8 cellular contexts compared by ENCODE assay signal in the genomic region with DNA sequence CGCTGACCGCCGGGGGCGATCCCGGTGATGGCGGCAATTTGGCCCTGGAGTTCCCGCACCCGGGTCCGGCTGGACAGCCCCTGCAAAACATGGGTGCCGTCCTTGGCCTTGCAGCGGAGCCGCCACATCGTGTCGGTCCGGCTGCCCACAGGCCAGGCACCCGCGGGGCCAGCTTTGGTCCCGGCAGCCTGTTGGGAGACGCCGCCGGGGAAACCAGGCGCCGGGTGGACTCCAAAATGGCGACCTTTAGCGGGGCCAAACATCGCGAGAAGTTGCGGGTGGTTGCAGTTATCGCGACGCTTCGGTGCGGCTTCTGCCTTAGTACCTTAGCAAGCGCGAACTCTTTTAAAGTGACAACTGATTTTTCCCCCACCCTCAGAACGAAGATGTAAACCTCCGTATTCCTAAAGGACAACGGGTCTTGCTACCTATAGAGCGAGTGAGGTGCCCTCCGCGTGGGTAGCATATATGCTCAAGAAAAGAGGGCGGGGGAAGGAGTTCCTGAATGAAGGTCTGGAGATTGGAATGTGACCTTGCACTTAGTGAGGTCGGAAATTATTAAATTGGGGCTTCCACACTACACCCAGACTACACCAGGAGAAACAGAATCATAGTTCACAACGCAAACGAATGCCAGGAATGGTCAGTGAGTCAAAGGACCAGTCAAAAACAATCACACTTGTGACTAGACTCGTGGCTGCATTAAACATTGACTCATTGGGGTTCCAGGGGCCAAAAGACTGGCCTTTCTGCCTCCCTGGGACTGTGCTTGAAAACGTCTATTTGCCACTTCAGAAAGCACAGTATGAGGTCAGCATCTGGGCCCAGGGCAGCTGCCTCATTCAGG.
A peak's percentile ranks its signal among the peaks of the same experiment; 100 is the strongest.
DNase-seq lines count a peak whose midpoint lies in the region; ATAC-seq and TF ChIP-seq lines count a peak whose summit lies in the region.

A gene (minus strand): TSS at position 441 of the 847 bp plus-strand sequence. CDS start 178 bp downstream, at position 263.

- peak within 1 kb of the TSS; percentile 95 for H3K4me3 ChIP-seq in AG09309 (ENCODE audit: control insufficient read depth, low read depth, low read length)

- ATAC-seq in effector memory CD8-positive, alpha-beta T cell (replicated peaks): peak; percentile 48
- peak; percentile 40 for ATAC-seq in memory B cell (ENCODE audit: low read depth)

- peak within 1 kb of the TSS; percentile 97 to 98 for H3K4me3 Mint-ChIP-seq in effector memory CD8-positive, alpha-beta T cell
- H3K4me3 Mint-ChIP-seq in memory B cell: peak within 1 kb of the TSS; percentile 97

- peaks cover 35% of the 10 kb centered on the region for H3K36me3 Mint-ChIP-seq in effector memory CD8-positive, alpha-beta T cell (ENCODE audit: insufficient read depth)
- H3K36me3 Mint-ChIP-seq in memory B cell: no peaks in the 10 kb centered on the region

- H3K27me3 Mint-ChIP-seq in effector memory CD8-positive, alpha-beta T cell: peaks cover 0 to under 1% of the 10 kb centered on the region in 2 donors
- no peaks in the 10 kb centered on the region for H3K27me3 Mint-ChIP-seq in memory B cell

- H3K27ac Mint-ChIP-seq in effector memory CD8-positive, alpha-beta T cell: peak within 1 kb of the TSS; percentile 95 to 97
- H3K27ac Mint-ChIP-seq in memory B cell: peak within 1 kb of the TSS; percentile 95

- DNase-seq in AG09309 (ENCODE audit: low read depth) (peak; percentile 63), HS-27A (ENCODE audit: low read depth) (peak; percentile 84), NK-92 (lab: John Stamatoyannopoulos, UW; ENCODE audit: unreplicated experiment) (peak; percentile 38), memory B cell (ENCODE audit: low spot score in 2 of 2) (peak; percentile 81 to 91)
- DNase-seq in activated CD8-positive, alpha-beta memory T cell treated with anti-CD3 and anti-CD28 coated beads for 4 hours (ENCODE audit: low read depth in 2 of 2): peak; percentile 78 to 82
- peak; percentile 87 to 89 (median 88) for DNase-seq in effector memory CD8-positive, alpha-beta T cell
- DNase-seq in stimulated activated CD4-positive, alpha-beta T cell treated with anti-CD3 and anti-CD28 coated beads, TNF-alpha, amount 100 ng/mL, for 4 hours (ENCODE audit: low read depth in 3 of 3): peak; percentile 81 to 82 (median 81)

- no peaks in the 10 kb centered on the region for H3K9me3 Mint-ChIP-seq in effector memory CD8-positive, alpha-beta T cell
- no peaks in the 10 kb centered on the region for H3K9me3 Mint-ChIP-seq in memory B cell

- H3K4me1 Mint-ChIP-seq in effector memory CD8-positive, alpha-beta T cell (ENCODE audit: low read depth in 2 of 2): peaks cover 28 to 43% of the 10 kb centered on the region in 2 donors
- peaks cover 21% of the 10 kb centered on the region for H3K4me1 Mint-ChIP-seq in memory B cell

- TF ChIP-seq CTCF in AG09309 (IDR thresholded peaks at IDR 0.05; ENCODE audit: control insufficient read depth, insufficient read depth, low read depth, low read length, missing control alignments): no peak

- TF ChIP-seq POLR2A in GM19193 (IDR thresholded peaks at IDR 0.05; ENCODE audit: extremely low read depth, insufficient read depth, insufficient read length): peak; percentile 75

Comparison
In these comparisons a context has a peak if more than half of its experiments do, and no peak if none do; other contexts are left out.
1. Peak in every context shown above with its lines: DNase-seq, ATAC-seq and H3K4me3 ChIP-seq.
2. DNase-seq: peak in every context shown above with its lines; median percentile 88 in effector memory CD8-positive, alpha-beta T cell; 86 in memory B cell; 84 in HS-27A; 81 in stimulated activated CD4-positive, alpha-beta T cell treated with anti-CD3 and anti-CD28 coated beads, TNF-alpha, amount 100 ng/mL, for 4 hours; 80 in activated CD8-positive, alpha-beta memory T cell treated with anti-CD3 and anti-CD28 coated beads for 4 hours; 63 in AG09309; 38 in NK-92.